In the genomic region with DNA sequence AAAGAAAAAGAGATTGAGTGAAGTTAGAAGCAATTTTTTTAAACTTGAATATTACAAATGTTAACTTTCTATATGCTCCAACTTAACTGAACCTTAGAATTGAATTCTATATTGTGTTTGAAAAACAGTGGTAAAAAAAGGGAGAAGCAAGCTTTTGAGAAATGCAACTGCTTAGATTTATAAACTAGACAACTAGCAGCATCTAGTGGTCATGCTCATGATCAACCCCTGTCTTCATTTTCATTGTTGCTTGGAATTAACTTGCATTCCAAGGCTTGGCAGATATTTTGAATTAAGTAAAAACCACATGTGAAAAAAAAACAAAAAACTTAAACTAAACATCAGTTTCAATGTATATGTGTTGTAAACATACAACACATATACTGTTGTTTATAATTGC, we compare ENCODE assay signal across 9 cellular contexts.
A peak's percentile ranks its signal among the peaks of the same experiment; 100 is the strongest.
DNase-seq lines count a peak whose midpoint lies in the region; ATAC-seq, FAIRE-seq and TF ChIP-seq lines count a peak whose summit lies in the region.
"Had no signal": no experiment of that assay in that cellular context is flagged by ENCODE, and none has a peak within 500 bp of the region (broad histone marks: within the 10 kb centered on the region; RNA-seq: fewer than 3 reads in every experiment).

No MANE protein-coding gene starts in this region.

- peak; percentile 32 for DNase-seq in D341Med (ENCODE audit: low spot score)
- DNase-seq in KBM-7: peak; percentile 3
- DNase-seq in GM12878 (ENCODE audit: low read depth, low spot score): no peak
- peak; percentile 39 for DNase-seq in medulla oblongata (ENCODE audit: extremely low spot score)
- DNase-seq in activated CD4-positive, alpha-beta T cell treated with anti-CD3 and anti-CD28 coated beads, Interleukin-2, amount 50 U/mL, for 1 hour: no peak
- no peak for DNase-seq in NCI-H510A (lab: John Stamatoyannopoulos, UW)

- SMC1A ChIA-PET in GM12878 (lab: Charles Lee; ENCODE audit: uncharacterized antibody, unreplicated experiment): interaction anchor here (1.3 kb wide), 1 partner anchor 47 kb away, joined by 5 read pairs; no protein-coding TSS in a partner anchor

- ATAC-seq in GM12878 (no peak), HG03159 (IDR thresholded peaks at IDR 0.05; ENCODE audit: unreplicated experiment) (no peak), GM21367 (IDR thresholded peaks at IDR 0.05; ENCODE audit: unreplicated experiment) (no peak)

- H3K79me2 ChIP-seq in GM12878 (ENCODE audit: control insufficient read depth, insufficient read depth, low read length): no peaks in the 10 kb centered on the region

- TF ChIP-seq RAD21 in GM12878 (IDR thresholded peaks at IDR 0.05; ENCODE audit: insufficient read depth, low read depth, low read length): peak; percentile 32; the same call in 1 of the 2 replicates

- no peaks in the 10 kb centered on the region for H3K9me3 ChIP-seq in GM12878 (replicated peaks; ENCODE audit: control insufficient read depth, insufficient read depth, low read length)
- H3K9me3 ChIP-seq: neutrophil had no signal

- intact Hi-C loops in GM12878 (cut with micrococcal nuclease; ENCODE audit: unreplicated experiment): no loop called here

- no peak overlapping the region for H3K9ac ChIP-seq in GM12878 (ENCODE audit: control insufficient read depth, insufficient read depth, low read length)

- TF ChIP-seq CTCF in GM12878 (IDR thresholded peaks at IDR 0.05 in 2 of 3, conservative IDR thresholded peaks at IDR 0.05 in 1 of 3; ENCODE audit: control insufficient read depth in 2 of 3, extremely low read depth in 1 of 3, insufficient read depth in 1 of 3, low read depth in 3 of 3, low read length in 3 of 3): peak; percentile 26 to 37 (median 32); a peak in 5 of 6 replicates

- TF ChIP-seq POLR2A in GM12878 (IDR thresholded peaks at IDR 0.05; ENCODE audit: low read depth, low read length): no peak

- CTCF ChIA-PET in GM12878 (lab: Yijun Ruan, JAX): interaction anchor here (1.3 kb wide), 1 partner anchor 135 kb away, joined by 3 read pairs; no protein-coding TSS in a partner anchor

- no peaks in the 10 kb centered on the region for H3K27me3 ChIP-seq in GM12878 (replicated peaks in 1 of 2; ENCODE audit: control insufficient read depth in 2 of 2, insufficient read depth in 2 of 2, low read length in 1 of 2)
- H3K27me3 ChIP-seq: neutrophil had no signal

- no peak overlapping the region for H2AFZ ChIP-seq in GM12878 (ENCODE audit: control insufficient read depth, low read depth, low read length)

- POLR2A ChIA-PET in GM12878 (lab: Charles Lee): no interaction called here

- RAD21 ChIA-PET in GM12878 (lab: Charles Lee; ENCODE audit: unreplicated experiment): no interaction called here

- H3K4me3 ChIP-seq in GM12878: no peak overlapping the region

- no peaks in the 10 kb centered on the region for H4K20me1 ChIP-seq in GM12878 (ENCODE audit: control insufficient read depth, insufficient read depth)

- no peaks in the 10 kb centered on the region for H3K36me3 ChIP-seq in GM12878 (ENCODE audit: control insufficient read depth in 2 of 2, insufficient read depth in 2 of 2, low read length in 1 of 2)
- H3K36me3 ChIP-seq: neutrophil had no signal

- FAIRE-seq in GM12878 (lab: Jason Lieb, UNC): no peak

- no peaks in the 10 kb centered on the region for H3K4me1 ChIP-seq in GM12878 (ENCODE audit: control insufficient read depth, insufficient read depth, low read length)

- BruUV-seq in GM12878 (replicated peaks; lab: Mats Ljungman, UMichigan): no TSS peak

- H3K4me2 ChIP-seq in GM12878 (ENCODE audit: control insufficient read depth, insufficient read depth): no peak overlapping the region

- in situ Hi-C loops in KBM-7 (cut with MboI; ENCODE audit: low pct_unique_long_range_greater_than_20kb, low sequenced_read_pairs) (no loop called here), GM12878 (cut with MboI) (no loop called here)

- TF ChIP-seq EP300 in GM12878 (IDR thresholded peaks at IDR 0.05; ENCODE audit: borderline replicate concordance in 1 of 2, control insufficient read depth in 1 of 2, low read depth in 2 of 2, low read length in 2 of 2): no peak

- H3K27ac ChIP-seq in GM12878 (ENCODE audit: control insufficient read depth, insufficient read depth): no peak overlapping the region
- H3K27ac ChIP-seq: neutrophil had no signal

TF ChIP-seq in GM12878, 131 proteins besides CTCF, POLR2A, EP300 and RAD21 (continues in another document):
- TF ChIP-seq REST (IDR thresholded peaks at IDR 0.05; ENCODE audit: low read depth, low read length): no peak
- TF ChIP-seq, protein P1, sequence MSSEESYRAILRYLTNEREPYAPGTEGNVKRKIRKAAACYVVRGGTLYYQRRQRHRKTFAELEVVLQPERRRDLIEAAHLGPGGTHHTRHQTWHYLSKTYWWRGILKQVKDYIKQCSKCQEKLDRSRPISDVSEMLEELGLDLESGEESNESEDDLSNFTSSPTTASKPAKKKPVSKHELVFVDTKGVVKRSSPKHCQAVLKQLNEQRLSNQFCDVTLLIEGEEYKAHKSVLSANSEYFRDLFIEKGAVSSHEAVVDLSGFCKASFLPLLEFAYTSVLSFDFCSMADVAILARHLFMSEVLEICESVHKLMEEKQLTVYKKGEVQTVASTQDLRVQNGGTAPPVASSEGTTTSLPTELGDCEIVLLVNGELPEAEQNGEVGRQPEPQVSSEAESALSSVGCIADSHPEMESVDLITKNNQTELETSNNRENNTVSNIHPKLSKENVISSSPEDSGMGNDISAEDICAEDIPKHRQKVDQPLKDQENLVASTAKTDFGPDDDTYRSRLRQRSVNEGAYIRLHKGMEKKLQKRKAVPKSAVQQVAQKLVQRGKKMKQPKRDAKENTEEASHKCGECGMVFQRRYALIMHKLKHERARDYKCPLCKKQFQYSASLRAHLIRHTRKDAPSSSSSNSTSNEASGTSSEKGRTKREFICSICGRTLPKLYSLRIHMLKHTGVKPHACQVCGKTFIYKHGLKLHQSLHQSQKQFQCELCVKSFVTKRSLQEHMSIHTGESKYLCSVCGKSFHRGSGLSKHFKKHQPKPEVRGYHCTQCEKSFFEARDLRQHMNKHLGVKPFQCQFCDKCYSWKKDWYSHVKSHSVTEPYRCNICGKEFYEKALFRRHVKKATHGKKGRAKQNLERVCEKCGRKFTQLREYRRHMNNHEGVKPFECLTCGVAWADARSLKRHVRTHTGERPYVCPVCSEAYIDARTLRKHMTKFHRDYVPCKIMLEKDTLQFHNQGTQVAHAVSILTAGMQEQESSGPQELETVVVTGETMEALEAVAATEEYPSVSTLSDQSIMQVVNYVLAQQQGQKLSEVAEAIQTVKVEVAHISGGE (CRISPR knock-in tag; IDR thresholded peaks at IDR 0.05): no peak
- TF ChIP-seq POLR2AphosphoS5 (IDR thresholded peaks at IDR 0.05; ENCODE audit: low read length): no peak
- no peak for TF ChIP-seq PAX8 (IDR thresholded peaks at IDR 0.05)
- no peak for TF ChIP-seq NRF1 (conservative IDR thresholded peaks at IDR 0.05; ENCODE audit: low read depth, low read length)
- TF ChIP-seq POU2F2 (IDR thresholded peaks at IDR 0.05; ENCODE audit: borderline replicate concordance, low read depth, low read length): no peak
- TF ChIP-seq SPI1 (IDR thresholded peaks at IDR 0.05; ENCODE audit: borderline replicate concordance, insufficient read depth, low read depth, low read length): no peak
- no peak for TF ChIP-seq SIX5 (IDR thresholded peaks at IDR 0.05; ENCODE audit: low read depth, low read length, severe bottlenecking)
- TF ChIP-seq, protein P2, sequence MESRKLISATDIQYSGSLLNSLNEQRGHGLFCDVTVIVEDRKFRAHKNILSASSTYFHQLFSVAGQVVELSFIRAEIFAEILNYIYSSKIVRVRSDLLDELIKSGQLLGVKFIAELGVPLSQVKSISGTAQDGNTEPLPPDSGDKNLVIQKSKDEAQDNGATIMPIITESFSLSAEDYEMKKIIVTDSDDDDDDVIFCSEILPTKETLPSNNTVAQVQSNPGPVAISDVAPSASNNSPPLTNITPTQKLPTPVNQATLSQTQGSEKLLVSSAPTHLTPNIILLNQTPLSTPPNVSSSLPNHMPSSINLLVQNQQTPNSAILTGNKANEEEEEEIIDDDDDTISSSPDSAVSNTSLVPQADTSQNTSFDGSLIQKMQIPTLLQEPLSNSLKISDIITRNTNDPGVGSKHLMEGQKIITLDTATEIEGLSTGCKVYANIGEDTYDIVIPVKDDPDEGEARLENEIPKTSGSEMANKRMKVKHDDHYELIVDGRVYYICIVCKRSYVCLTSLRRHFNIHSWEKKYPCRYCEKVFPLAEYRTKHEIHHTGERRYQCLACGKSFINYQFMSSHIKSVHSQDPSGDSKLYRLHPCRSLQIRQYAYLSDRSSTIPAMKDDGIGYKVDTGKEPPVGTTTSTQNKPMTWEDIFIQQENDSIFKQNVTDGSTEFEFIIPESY (IDR thresholded peaks at IDR 0.05): no peak

Comparison
In these comparisons a context has a peak if more than half of its experiments do, and no peak if none do; other contexts are left out.
1. DNase-seq: peak in D341Med (single experiment), KBM-7 (single experiment) and medulla oblongata (single experiment); none in GM12878 (single experiment), activated CD4-positive, alpha-beta T cell treated with anti-CD3 and anti-CD28 coated beads, Interleukin-2, amount 50 U/mL, for 1 hour (single experiment) and NCI-H510A (single experiment).